In the genomic region with DNA sequence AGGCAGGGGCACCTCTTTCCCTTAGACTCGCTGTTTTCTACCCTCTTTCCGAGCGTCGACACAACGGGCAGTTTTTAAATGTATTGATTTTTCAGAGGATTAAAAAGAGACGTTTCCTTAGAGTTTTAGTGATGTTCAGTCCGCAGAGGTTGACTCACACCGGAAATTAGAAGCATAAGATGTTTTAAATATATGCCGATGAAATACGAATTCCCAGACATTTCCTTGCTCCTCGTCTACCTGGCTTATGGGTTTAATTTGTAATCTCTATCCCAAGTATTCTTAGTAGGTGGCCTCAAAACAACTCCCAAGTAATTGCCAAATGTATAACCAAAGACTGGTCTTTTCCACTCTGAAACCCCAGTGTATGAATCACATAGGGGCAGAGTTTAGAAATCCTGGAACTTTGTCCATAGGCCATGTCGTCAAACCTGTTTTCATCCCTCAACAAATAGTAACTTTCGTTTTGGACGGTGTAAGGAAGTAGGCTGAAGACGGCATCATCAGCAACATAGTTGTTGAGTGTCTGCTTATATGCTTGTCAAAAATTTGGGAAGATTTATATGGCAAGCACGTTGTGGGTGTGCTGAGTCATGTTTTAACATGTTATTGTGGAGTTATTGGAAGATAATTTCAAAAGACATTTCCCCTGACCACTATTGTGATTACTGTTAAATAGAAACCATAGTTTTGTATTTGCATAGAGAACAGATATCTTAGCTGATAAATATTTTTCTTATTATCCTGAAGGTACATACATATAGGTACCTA, we compare ENCODE assay signal across 8 cellular contexts. TPM values are rescaled to one million over a fixed set of nuclear protein-coding genes. Genes with fewer than 3 reads are reported as not detected.
A peak's percentile ranks its signal among the peaks of the same experiment; 100 is the strongest.
DNase-seq lines count a peak whose midpoint lies in the region; ATAC-seq, FAIRE-seq and TF ChIP-seq lines count a peak whose summit lies in the region.

No MANE protein-coding gene starts in this region.

- peaks cover 0 to 19% of the 10 kb centered on the region in 2 experiments for H3K36me3 ChIP-seq in HepG2 (replicated peaks in 1 of 2; ENCODE audit: control insufficient read depth in 1 of 2, insufficient read depth in 2 of 2, low read length in 2 of 2)

- peaks cover 42% of the 10 kb centered on the region for H3K4me1 ChIP-seq in HepG2 (ENCODE audit: insufficient read depth, low read length)

- ATAC-seq in HepG2 (peak; percentile 57), HG03135 (IDR thresholded peaks at IDR 0.05; ENCODE audit: unreplicated experiment) (no peak)

- H3K9me3 ChIP-seq in HepG2 (ENCODE audit: low read length): no peaks in the 10 kb centered on the region

- POLR2A ChIA-PET in HepG2 (lab: Yijun Ruan, JAX): no interaction called here

- no peak for TF ChIP-seq CTCF in HepG2 (CRISPR knock-in tag; IDR thresholded peaks at IDR 0.05)

- intact Hi-C loops in HepG2 (cut with micrococcal nuclease; ENCODE audit: unreplicated experiment): loop anchor here (5.0 kb wide), 2 partner anchors 45 to 245 kb away; no protein-coding TSS in a partner anchor

- TF ChIP-seq EP300 in HepG2 (IDR thresholded peaks at IDR 0.05; ENCODE audit: low read depth in 2 of 2, low read length in 2 of 2) (no peak), HepG2 (CRISPR knock-in tag; IDR thresholded peaks at IDR 0.05; ENCODE audit: borderline replicate concordance) (no peak)

- TSS peak; percentile 54 for BruUV-seq in HepG2 (replicated peaks; lab: Mats Ljungman, UMichigan)

- no peak overlapping the region for H2AFZ ChIP-seq in HepG2 (ENCODE audit: low read length)

- H3K27me3 ChIP-seq in HepG2 (ENCODE audit: control insufficient read depth in 1 of 2, insufficient read depth in 2 of 2, low read length in 2 of 2): no peaks in the 10 kb centered on the region

- TF ChIP-seq RAD21 in HepG2 (CRISPR knock-in tag; IDR thresholded peaks at IDR 0.05): no peak

- H3K9ac ChIP-seq in HepG2 (ENCODE audit: insufficient read depth, low read depth, low read length): peak overlapping the region; percentile 89

- CTCF ChIA-PET in HepG2 (lab: Yijun Ruan, JAX; ENCODE audit: low intra/inter-chr PET ratio, low total read pairs): no interaction called here

- WGBS in HepG2 (ENCODE audit: low lambda C conversion rate): under 1% methylated on average over 16 of the region's 16 CpGs

- H3K79me2 ChIP-seq in HepG2 (ENCODE audit: insufficient read depth, low read length): peaks cover 49% of the 10 kb centered on the region

- FAIRE-seq in HepG2 (lab: Jason Lieb, UNC): peak; percentile 67

- H3K27ac ChIP-seq in HepG2 (ENCODE audit: extremely low read length, insufficient read depth, low read length): peak overlapping the region; percentile 85

- H3K4me3 ChIP-seq in HepG2 (replicated peaks in 1 of 3; ENCODE audit: insufficient read depth in 1 of 3, low read depth in 2 of 3, low read length in 3 of 3): peak overlapping the region; percentile 90 to 98 (median 96)

- in situ Hi-C loops in HepG2 (cut with HindIII; ENCODE audit: extremely low pct_ligation_motif_present, low pct_unique_long_range_greater_than_20kb): no loop called here

- peak overlapping the region; percentile 75 for H3K4me2 ChIP-seq in HepG2 (ENCODE audit: low read depth, low read length)

- H4K20me1 ChIP-seq in HepG2 (ENCODE audit: insufficient read depth, low read length): peaks cover 5% of the 10 kb centered on the region; the same call in 1 of the 2 replicates

- TF ChIP-seq POLR2A in HepG2 (IDR thresholded peaks at IDR 0.05; ENCODE audit: insufficient read depth in 1 of 2, low read depth in 2 of 2, low read length in 2 of 2): peak in 1 of 2 experiments; percentile 25; a peak in 1 of 4 replicates

- DNase-seq in DMS79 treated with DMSO at 0.1 percent for 48 hours (lab: John Stamatoyannopoulos, UW) (peak; percentile 27), DMS79 (lab: John Stamatoyannopoulos, UW) (no peak), HPDE6-E6E7 (ENCODE audit: extremely low spot score) (peak; percentile 79), RPMI8226 (peak; percentile 34), dedifferentiated amniotic fluid mesenchymal stem cell (ENCODE audit: extremely low spot score) (peak; percentile 65), HepG2 (ENCODE audit: low spot score) (peak; percentile 52), superior temporal gyrus (ENCODE audit: extremely low spot score) (peak; percentile 52)

TF ChIP-seq in HepG2, 621 proteins besides CTCF, POLR2A, EP300 and RAD21 (continues in another document):
- TF ChIP-seq FOSL2 (CRISPR knock-in tag; IDR thresholded peaks at IDR 0.05) (0 out of 2 replicates have a peak, but pooled peaks have one; percentile 14), IRF2 (CRISPR knock-in tag; IDR thresholded peaks at IDR 0.05) (no peak), ZNF83 (CRISPR knock-in tag; IDR thresholded peaks at IDR 0.05; ENCODE audit: borderline replicate concordance) (no peak), RXRB (CRISPR knock-in tag; IDR thresholded peaks at IDR 0.05; ENCODE audit: borderline replicate concordance) (no peak), ZNF225 (CRISPR knock-in tag; IDR thresholded peaks at IDR 0.05) (no peak), NCOR1 (IDR thresholded peaks at IDR 0.05; ENCODE audit: borderline replicate concordance, low read length) (no peak), SMAD1 (CRISPR knock-in tag; IDR thresholded peaks at IDR 0.05; ENCODE audit: borderline replicate concordance, low read depth) (no peak), BRD4 (CRISPR knock-in tag; IDR thresholded peaks at IDR 0.05) (no peak), ZNF761 (CRISPR knock-in tag; conservative IDR thresholded peaks at IDR 0.05) (no peak), MXI1 (IDR thresholded peaks at IDR 0.05; ENCODE audit: borderline replicate concordance, low read depth, low read length) (peak; percentile 20; the same call in 1 of the 3 replicates), ZSCAN20 (CRISPR knock-in tag; IDR thresholded peaks at IDR 0.05; ENCODE audit: borderline replicate concordance) (no peak), ZFP41 (CRISPR knock-in tag; IDR thresholded peaks at IDR 0.05; ENCODE audit: borderline replicate concordance) (no peak)
- TF ChIP-seq, protein P1, sequence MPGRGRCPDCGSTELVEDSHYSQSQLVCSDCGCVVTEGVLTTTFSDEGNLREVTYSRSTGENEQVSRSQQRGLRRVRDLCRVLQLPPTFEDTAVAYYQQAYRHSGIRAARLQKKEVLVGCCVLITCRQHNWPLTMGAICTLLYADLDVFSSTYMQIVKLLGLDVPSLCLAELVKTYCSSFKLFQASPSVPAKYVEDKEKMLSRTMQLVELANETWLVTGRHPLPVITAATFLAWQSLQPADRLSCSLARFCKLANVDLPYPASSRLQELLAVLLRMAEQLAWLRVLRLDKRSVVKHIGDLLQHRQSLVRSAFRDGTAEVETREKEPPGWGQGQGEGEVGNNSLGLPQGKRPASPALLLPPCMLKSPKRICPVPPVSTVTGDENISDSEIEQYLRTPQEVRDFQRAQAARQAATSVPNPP (CRISPR knock-in tag; IDR thresholded peaks at IDR 0.05): no peak

RNA-seq across cellular contexts. Expression of gene TBK1, which starts 0.8 kb away (rescaled TPM):
- 25.2 and 35.1 TPM in 2 replicates for total RNA-seq in HepG2 (2016; rRNA removed; fragmentation: Illumina TruSeq; extraction: Trizol)
- 4.1 and 5.1 TPM in 2 replicates for total RNA-seq in HepG2 (2016; cell fraction: cytosol; rRNA removed; fragmentation: Illumina TruSeq; extraction: Trizol; ENCODE audit: low read depth)
- total RNA-seq in HepG2 (2016; cell fraction: insoluble cytoplasmic fraction; rRNA removed; fragmentation: Illumina TruSeq; extraction: Trizol): 26.1 and 35.7 TPM in 2 replicates
- total RNA-seq in HepG2 (2016; cell fraction: membrane; rRNA removed; fragmentation: Illumina TruSeq; extraction: Trizol): 9.1 and 10.7 TPM in 2 replicates
- total RNA-seq in HepG2 (2016; cell fraction: nucleus; rRNA removed; fragmentation: Illumina TruSeq; extraction: Trizol): 27.9 and 29.9 TPM in 2 replicates
- 7.4 and 10.3 TPM in 2 replicates for polyA plus RNA-seq in HepG2 (2011; rRNA removed)
- polyA plus RNA-seq in HepG2 (2011; cell fraction: cytosol; rRNA removed): 2.6 and 4.7 TPM in 2 replicates
- 5.4 and 7.0 TPM in 2 replicates for polyA plus RNA-seq in HepG2 (2011; cell fraction: nucleus; rRNA removed)
- polyA plus RNA-seq in HepG2 (2012): 11.9 and 14.4 TPM in 2 replicates
- 1.2 and 1.5 TPM in 2 replicates for polyA plus RNA-seq in HepG2 (2016; cell fraction: cytosol; fragmentation: Illumina TruSeq; extraction: Trizol; ENCODE audit: low read depth)
- polyA plus RNA-seq in HepG2 (2016; cell fraction: insoluble cytoplasmic fraction; fragmentation: Illumina TruSeq; extraction: Trizol; ENCODE audit: low read depth): 30.1 and 30.9 TPM in 2 replicates
- 3.0 and 3.8 TPM in 2 replicates for polyA plus RNA-seq in HepG2 (2016; cell fraction: membrane; fragmentation: Illumina TruSeq; extraction: Trizol; ENCODE audit: low read depth)
- polyA plus RNA-seq in HepG2 (2016; cell fraction: nucleus; fragmentation: Illumina TruSeq; extraction: Trizol; ENCODE audit: insufficient read depth, low read depth): 36.9 and 38.5 TPM in 2 replicates
- 2.3 and 5.9 TPM in 2 replicates for polyA minus RNA-seq in HepG2 (2011; rRNA and poly(A)+ RNA removed; ENCODE audit: low replicate concordance)
- 6.1 and 6.8 TPM in 2 replicates for polyA minus RNA-seq in HepG2 (2011; cell fraction: cytosol; rRNA and poly(A)+ RNA removed)
- polyA minus RNA-seq in HepG2 (2011; cell fraction: nucleus; rRNA and poly(A)+ RNA removed): 33.8 and 36.3 TPM in 2 replicates

RNA-seq across cellular contexts. Expression of gene XPOT, which starts 48.6 kb away (rescaled TPM):
- 102 and 136 TPM in 2 replicates for total RNA-seq in HepG2 (2016; rRNA removed; fragmentation: Illumina TruSeq; extraction: Trizol)
- total RNA-seq in HepG2 (2016; cell fraction: cytosol; rRNA removed; fragmentation: Illumina TruSeq; extraction: Trizol; ENCODE audit: low read depth): 23.9 and 24.7 TPM in 2 replicates
- total RNA-seq in HepG2 (2016; cell fraction: insoluble cytoplasmic fraction; rRNA removed; fragmentation: Illumina TruSeq; extraction: Trizol): 99.3 and 127 TPM in 2 replicates
- 103 and 117 TPM in 2 replicates for total RNA-seq in HepG2 (2016; cell fraction: membrane; rRNA removed; fragmentation: Illumina TruSeq; extraction: Trizol)
- 72.8 and 91.5 TPM in 2 replicates for total RNA-seq in HepG2 (2016; cell fraction: nucleus; rRNA removed; fragmentation: Illumina TruSeq; extraction: Trizol)
- polyA plus RNA-seq in HepG2 (2011; rRNA removed): 91.8 and 93.8 TPM in 2 replicates
- polyA plus RNA-seq in HepG2 (2011; cell fraction: cytosol; rRNA removed): 23.5 and 43.5 TPM in 2 replicates
- 97.9 and 118 TPM in 2 replicates for polyA plus RNA-seq in HepG2 (2011; cell fraction: nucleus; rRNA removed)
- 76.4 and 91.1 TPM in 2 replicates for polyA plus RNA-seq in HepG2 (2012)
- 17.9 and 20.0 TPM in 2 replicates for polyA plus RNA-seq in HepG2 (2016; cell fraction: cytosol; fragmentation: Illumina TruSeq; extraction: Trizol; ENCODE audit: low read depth)
- 102 and 111 TPM in 2 replicates for polyA plus RNA-seq in HepG2 (2016; cell fraction: insoluble cytoplasmic fraction; fragmentation: Illumina TruSeq; extraction: Trizol; ENCODE audit: low read depth)
- polyA plus RNA-seq in HepG2 (2016; cell fraction: membrane; fragmentation: Illumina TruSeq; extraction: Trizol; ENCODE audit: low read depth): 57.5 and 60.6 TPM in 2 replicates
- 113 and 120 TPM in 2 replicates for polyA plus RNA-seq in HepG2 (2016; cell fraction: nucleus; fragmentation: Illumina TruSeq; extraction: Trizol; ENCODE audit: insufficient read depth, low read depth)
- polyA minus RNA-seq in HepG2 (2011; rRNA and poly(A)+ RNA removed; ENCODE audit: low replicate concordance): 45.0 and 86.1 TPM in 2 replicates
- polyA minus RNA-seq in HepG2 (2011; cell fraction: cytosol; rRNA and poly(A)+ RNA removed): 65.4 and 79.8 TPM in 2 replicates
- 166 and 207 TPM in 2 replicates for polyA minus RNA-seq in HepG2 (2011; cell fraction: nucleus; rRNA and poly(A)+ RNA removed)
